ENCODE assay signal across 11 cellular contexts in genomic region chr17:51869387-51869786, GRCh38.
DNase-seq lines count a peak whose midpoint lies in the region; ATAC-seq lines count a peak whose summit lies in the region.
"Had no signal": no experiment of that assay in that cellular context is flagged by ENCODE, and none has a peak within 500 bp of the region (broad histone marks: within the 10 kb centered on the region; RNA-seq: fewer than 3 reads in every experiment).

No MANE protein-coding gene starts in this region.

- no peak overlapping the region for H3K27ac ChIP-seq in Karpas-422 (ENCODE audit: low read length)
- H3K27ac ChIP-seq in caudate nucleus (ENCODE audit: low read depth, low read length) = no peak overlapping the region
- H3K27ac ChIP-seq: 22Rv1 had no signal

- H3K27me3 ChIP-seq in Karpas-422 (ENCODE audit: low read length) = no peaks in the 10 kb centered on the region
- no peaks in the 10 kb centered on the region for H3K27me3 ChIP-seq in adipocyte (replicated peaks; ENCODE audit: control insufficient read depth, insufficient read depth, low read length)

- no peak overlapping the region for H3K4me2 ChIP-seq in Karpas-422 (ENCODE audit: low read depth, low read length, poor library complexity, severe bottlenecking)

- peak; percentile 41 for ATAC-seq in left lobe of liver
- ATAC-seq: right cardiac atrium had no signal

- H3K9me3 ChIP-seq in Karpas-422 (ENCODE audit: low read length) (no peaks in the 10 kb centered on the region), adipocyte (ENCODE audit: control insufficient read depth, low read length) (no peaks in the 10 kb centered on the region)

- no peaks in the 10 kb centered on the region for H3K79me2 ChIP-seq in Karpas-422 (ENCODE audit: low read length)

- H2AFZ ChIP-seq in Karpas-422 (ENCODE audit: low read length) = no peak overlapping the region

- H3K9ac ChIP-seq in Karpas-422 (ENCODE audit: low read length) = no peak overlapping the region
- no peak overlapping the region for H3K9ac ChIP-seq in adipocyte (ENCODE audit: low read length)

- H3K4me1 ChIP-seq in Karpas-422 (ENCODE audit: low read length) (no peaks in the 10 kb centered on the region), adipocyte (ENCODE audit: control insufficient read depth, insufficient read depth, low read length) (no peaks in the 10 kb centered on the region)

- DNase-seq in DMS 273 (lab: John Stamatoyannopoulos, UW; ENCODE audit: unreplicated experiment) (peak; percentile 50), DMS 273 treated with DMSO at 0.1 percent for 48 hours (lab: John Stamatoyannopoulos, UW) (no peak), Karpas-422 (peak; percentile 72), adipocyte (ENCODE audit: low read depth) (peak; percentile 14), left lobe of liver (ENCODE audit: low spot score) (no peak), GOT3 (lab: John Stamatoyannopoulos, UW) (no peak), caudate nucleus (lab: John Stamatoyannopoulos, UW) (no peak), NCI-H345 treated with DMSO at 0.1 percent for 48 hours (lab: John Stamatoyannopoulos, UW; ENCODE audit: unreplicated experiment) (no peak)
- DNase-seq: NCI-H2107, right cardiac atrium had no signal

- H3K36me3 ChIP-seq in Karpas-422 (ENCODE audit: insufficient read depth, low read length) (no peaks in the 10 kb centered on the region), adipocyte (ENCODE audit: control insufficient read depth, insufficient read depth, low read length, severe bottlenecking) (no peaks in the 10 kb centered on the region)

- H3K9me2 ChIP-seq in Karpas-422 (replicated peaks; ENCODE audit: insufficient read depth, low read length) = peaks cover 3% of the 10 kb centered on the region; the same call in 1 of the 2 replicates

- no peaks in the 10 kb centered on the region for H4K20me1 ChIP-seq in Karpas-422 (ENCODE audit: insufficient read depth, low read depth, low read length)

- H3K4me3 ChIP-seq in Karpas-422 (ENCODE audit: low read length) = no peak overlapping the region
- no peak overlapping the region for H3K4me3 ChIP-seq in adipocyte (ENCODE audit: low read length)

Comparison
In these comparisons a context has a peak if more than half of its experiments do, and no peak if none do; other contexts are left out.
1. DNase-seq: peak in DMS 273 (single experiment), Karpas-422 (single experiment) and adipocyte (single experiment); none in DMS 273 treated with DMSO at 0.1 percent for 48 hours (single experiment), left lobe of liver (single experiment), GOT3 (single experiment), caudate nucleus (0 of 61) and NCI-H345 treated with DMSO at 0.1 percent for 48 hours (single experiment).